ENCODE assay signal across 1 cellular context in the genomic region with DNA sequence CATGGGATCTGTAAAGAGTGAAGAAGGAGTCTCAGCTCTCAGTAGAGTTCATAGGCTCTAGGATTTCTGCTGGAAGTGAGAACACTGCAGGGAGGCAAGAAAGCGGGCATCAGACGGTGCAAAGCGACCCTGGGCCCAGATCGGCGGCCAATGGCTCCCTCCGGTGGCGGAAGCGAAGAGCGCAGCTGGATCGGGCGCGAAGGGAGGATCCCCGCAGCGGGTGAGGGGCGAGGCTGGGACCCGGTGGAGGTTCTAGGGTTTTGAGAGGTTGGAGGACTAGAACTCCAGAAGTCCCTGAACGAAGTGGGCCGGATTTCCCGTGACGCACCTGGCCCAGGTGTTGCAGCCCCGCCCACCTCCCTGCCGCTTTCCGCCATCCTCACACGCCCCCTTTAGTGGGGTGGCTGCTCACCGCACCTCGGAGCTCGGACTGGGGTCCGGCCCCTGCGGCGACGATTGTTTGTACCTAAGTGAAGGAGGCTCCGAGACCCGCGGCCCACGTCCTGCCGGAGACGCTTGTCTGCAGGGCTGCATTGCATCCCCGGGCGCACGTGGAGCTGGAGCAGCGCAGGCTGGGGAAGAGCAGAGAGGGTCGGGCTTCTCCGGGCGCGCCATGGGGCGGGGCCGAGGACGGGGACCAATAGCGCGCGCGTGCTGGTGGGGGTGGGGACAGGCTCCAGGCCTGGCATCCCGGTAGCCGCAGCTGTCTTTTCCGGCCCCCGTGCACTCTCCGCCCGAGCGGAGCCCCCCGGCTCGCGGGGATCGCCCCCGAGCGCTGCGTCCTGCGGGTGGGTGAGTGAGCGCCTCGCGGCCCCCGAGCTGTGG.
TF ChIP-seq lines count a peak whose summit lies in the region.

A gene with protein sequence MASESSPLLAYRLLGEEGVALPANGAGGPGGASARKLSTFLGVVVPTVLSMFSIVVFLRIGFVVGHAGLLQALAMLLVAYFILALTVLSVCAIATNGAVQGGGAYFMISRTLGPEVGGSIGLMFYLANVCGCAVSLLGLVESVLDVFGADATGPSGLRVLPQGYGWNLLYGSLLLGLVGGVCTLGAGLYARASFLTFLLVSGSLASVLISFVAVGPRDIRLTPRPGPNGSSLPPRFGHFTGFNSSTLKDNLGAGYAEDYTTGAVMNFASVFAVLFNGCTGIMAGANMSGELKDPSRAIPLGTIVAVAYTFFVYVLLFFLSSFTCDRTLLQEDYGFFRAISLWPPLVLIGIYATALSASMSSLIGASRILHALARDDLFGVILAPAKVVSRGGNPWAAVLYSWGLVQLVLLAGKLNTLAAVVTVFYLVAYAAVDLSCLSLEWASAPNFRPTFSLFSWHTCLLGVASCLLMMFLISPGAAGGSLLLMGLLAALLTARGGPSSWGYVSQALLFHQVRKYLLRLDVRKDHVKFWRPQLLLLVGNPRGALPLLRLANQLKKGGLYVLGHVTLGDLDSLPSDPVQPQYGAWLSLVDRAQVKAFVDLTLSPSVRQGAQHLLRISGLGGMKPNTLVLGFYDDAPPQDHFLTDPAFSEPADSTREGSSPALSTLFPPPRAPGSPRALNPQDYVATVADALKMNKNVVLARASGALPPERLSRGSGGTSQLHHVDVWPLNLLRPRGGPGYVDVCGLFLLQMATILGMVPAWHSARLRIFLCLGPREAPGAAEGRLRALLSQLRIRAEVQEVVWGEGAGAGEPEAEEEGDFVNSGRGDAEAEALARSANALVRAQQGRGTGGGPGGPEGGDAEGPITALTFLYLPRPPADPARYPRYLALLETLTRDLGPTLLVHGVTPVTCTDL (plus strand): TSS at position 666 of the 825 bp plus-strand sequence. CDS start 1,485 bp downstream, outside the sequence.

TF ChIP-seq in HepG2, 621 proteins besides CTCF, POLR2A, EP300 and RAD21 (continued from another document and continues in another):
- TF ChIP-seq, protein P1, sequence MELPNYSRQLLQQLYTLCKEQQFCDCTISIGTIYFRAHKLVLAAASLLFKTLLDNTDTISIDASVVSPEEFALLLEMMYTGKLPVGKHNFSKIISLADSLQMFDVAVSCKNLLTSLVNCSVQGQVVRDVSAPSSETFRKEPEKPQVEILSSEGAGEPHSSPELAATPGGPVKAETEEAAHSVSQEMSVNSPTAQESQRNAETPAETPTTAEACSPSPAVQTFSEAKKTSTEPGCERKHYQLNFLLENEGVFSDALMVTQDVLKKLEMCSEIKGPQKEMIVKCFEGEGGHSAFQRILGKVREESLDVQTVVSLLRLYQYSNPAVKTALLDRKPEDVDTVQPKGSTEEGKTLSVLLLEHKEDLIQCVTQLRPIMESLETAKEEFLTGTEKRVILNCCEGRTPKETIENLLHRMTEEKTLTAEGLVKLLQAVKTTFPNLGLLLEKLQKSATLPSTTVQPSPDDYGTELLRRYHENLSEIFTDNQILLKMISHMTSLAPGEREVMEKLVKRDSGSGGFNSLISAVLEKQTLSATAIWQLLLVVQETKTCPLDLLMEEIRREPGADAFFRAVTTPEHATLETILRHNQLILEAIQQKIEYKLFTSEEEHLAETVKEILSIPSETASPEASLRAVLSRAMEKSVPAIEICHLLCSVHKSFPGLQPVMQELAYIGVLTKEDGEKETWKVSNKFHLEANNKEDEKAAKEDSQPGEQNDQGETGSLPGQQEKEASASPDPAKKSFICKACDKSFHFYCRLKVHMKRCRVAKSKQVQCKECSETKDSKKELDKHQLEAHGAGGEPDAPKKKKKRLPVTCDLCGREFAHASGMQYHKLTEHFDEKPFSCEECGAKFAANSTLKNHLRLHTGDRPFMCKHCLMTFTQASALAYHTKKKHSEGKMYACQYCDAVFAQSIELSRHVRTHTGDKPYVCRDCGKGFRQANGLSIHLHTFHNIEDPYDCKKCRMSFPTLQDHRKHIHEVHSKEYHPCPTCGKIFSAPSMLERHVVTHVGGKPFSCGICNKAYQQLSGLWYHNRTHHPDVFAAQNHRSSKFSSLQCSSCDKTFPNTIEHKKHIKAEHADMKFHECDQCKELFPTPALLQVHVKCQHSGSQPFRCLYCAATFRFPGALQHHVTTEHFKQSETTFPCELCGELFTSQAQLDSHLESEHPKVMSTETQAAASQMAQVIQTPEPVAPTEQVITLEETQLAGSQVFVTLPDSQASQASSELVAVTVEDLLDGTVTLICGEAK (IDR thresholded peaks at IDR 0.05), result no peak
- TF ChIP-seq, protein P1 (CRISPR knock-in tag; IDR thresholded peaks at IDR 0.05), result no peak
- TF ChIP-seq, protein P2, sequence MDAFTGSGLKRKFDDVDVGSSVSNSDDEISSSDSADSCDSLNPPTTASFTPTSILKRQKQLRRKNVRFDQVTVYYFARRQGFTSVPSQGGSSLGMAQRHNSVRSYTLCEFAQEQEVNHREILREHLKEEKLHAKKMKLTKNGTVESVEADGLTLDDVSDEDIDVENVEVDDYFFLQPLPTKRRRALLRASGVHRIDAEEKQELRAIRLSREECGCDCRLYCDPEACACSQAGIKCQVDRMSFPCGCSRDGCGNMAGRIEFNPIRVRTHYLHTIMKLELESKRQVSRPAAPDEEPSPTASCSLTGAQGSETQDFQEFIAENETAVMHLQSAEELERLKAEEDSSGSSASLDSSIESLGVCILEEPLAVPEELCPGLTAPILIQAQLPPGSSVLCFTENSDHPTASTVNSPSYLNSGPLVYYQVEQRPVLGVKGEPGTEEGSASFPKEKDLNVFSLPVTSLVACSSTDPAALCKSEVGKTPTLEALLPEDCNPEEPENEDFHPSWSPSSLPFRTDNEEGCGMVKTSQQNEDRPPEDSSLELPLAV (CRISPR knock-in tag; conservative IDR thresholded peaks at IDR 0.05; ENCODE audit: low read depth), result no peak
- TF ChIP-seq, protein P3, sequence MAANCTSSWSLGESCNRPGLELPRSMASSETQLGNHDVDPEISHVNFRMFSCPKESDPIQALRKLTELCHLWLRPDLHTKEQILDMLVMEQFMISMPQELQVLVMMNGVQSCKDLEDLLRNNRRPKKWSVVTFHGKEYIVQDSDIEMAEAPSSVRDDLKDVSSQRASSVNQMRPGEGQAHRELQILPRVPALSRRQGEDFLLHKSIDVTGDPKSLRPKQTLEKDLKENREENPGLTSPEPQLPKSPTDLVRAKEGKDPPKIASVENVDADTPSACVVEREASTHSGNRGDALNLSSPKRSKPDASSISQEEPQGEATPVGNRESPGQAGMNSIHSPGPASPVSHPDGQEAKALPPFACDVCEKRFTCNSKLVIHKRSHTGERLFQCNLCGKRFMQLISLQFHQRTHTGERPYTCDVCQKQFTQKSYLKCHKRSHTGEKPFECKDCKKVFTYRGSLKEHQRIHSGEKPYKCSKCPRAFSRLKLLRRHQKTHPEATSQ (CRISPR knock-in tag; IDR thresholded peaks at IDR 0.05; ENCODE audit: borderline replicate concordance), result no peak
- TF ChIP-seq ZNF619 (CRISPR knock-in tag; IDR thresholded peaks at IDR 0.05), result peak; percentile 62; the same call in 1 of the 2 replicates
- TF ChIP-seq TGIF2 (CRISPR knock-in tag; IDR thresholded peaks at IDR 0.05), result peak; percentile 82; the same call in 1 of the 2 replicates
- no peak for TF ChIP-seq ATM (IDR thresholded peaks at IDR 0.05; ENCODE audit: borderline replicate concordance)
- no peak for TF ChIP-seq SMAD3 (CRISPR knock-in tag; IDR thresholded peaks at IDR 0.05)
- no peak for TF ChIP-seq ZNF7 (CRISPR knock-in tag; IDR thresholded peaks at IDR 0.05)
- TF ChIP-seq ZNF780A (CRISPR knock-in tag; IDR thresholded peaks at IDR 0.05), result no peak
- no peak; the same call in 1 of the 2 replicates for TF ChIP-seq ZNF598 (CRISPR knock-in tag; IDR thresholded peaks at IDR 0.05; ENCODE audit: borderline replicate concordance)
- TF ChIP-seq ZNF615 (CRISPR knock-in tag; IDR thresholded peaks at IDR 0.05; ENCODE audit: borderline replicate concordance), result no peak
- TF ChIP-seq ZNF121 (CRISPR knock-in tag; IDR thresholded peaks at IDR 0.05), result 0 out of 2 replicates have a peak, but pooled peaks have one; percentile 22
- TF ChIP-seq PREB (CRISPR knock-in tag; IDR thresholded peaks at IDR 0.05), result no peak
- no peak for TF ChIP-seq ZNF451 (CRISPR knock-in tag; IDR thresholded peaks at IDR 0.05)
- TF ChIP-seq, protein P4, sequence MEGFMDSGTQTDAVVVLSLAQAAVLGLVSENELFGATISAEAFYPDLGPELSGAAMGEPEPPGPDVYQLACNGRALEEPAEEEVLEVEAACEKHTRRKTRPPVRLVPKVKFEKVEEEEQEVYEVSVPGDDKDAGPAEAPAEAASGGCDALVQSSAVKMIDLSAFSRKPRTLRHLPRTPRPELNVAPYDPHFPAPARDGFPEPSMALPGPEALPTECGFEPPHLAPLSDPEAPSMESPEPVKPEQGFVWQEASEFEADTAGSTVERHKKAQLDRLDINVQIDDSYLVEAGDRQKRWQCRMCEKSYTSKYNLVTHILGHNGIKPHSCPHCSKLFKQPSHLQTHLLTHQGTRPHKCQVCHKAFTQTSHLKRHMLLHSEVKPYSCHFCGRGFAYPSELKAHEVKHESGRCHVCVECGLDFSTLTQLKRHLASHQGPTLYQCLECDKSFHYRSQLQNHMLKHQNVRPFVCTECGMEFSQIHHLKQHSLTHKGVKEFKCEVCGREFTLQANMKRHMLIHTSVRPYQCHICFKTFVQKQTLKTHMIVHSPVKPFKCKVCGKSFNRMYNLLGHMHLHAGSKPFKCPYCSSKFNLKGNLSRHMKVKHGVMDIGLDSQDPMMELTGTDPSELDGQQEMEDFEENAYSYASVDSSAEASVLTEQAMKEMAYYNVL (CRISPR knock-in tag; IDR thresholded peaks at IDR 0.05; ENCODE audit: borderline replicate concordance), result no peak
- TF ChIP-seq ELK4 (CRISPR knock-in tag; IDR thresholded peaks at IDR 0.05; ENCODE audit: borderline replicate concordance), result no peak
- no peak for TF ChIP-seq ZNF460 (CRISPR knock-in tag; IDR thresholded peaks at IDR 0.05; ENCODE audit: borderline replicate concordance)
- TF ChIP-seq CCAR2 (optimal IDR thresholded peaks at IDR 0.05; ENCODE audit: low read depth, low read length), result no peak
- TF ChIP-seq ZFP90 (CRISPR knock-in tag; IDR thresholded peaks at IDR 0.05; ENCODE audit: borderline replicate concordance), result peak; percentile 82; the same call in 1 of the 2 replicates
- TF ChIP-seq FOXK2 (IDR thresholded peaks at IDR 0.05), result no peak
- no peak for TF ChIP-seq RFX3 (CRISPR knock-in tag; IDR thresholded peaks at IDR 0.05)
- TF ChIP-seq MYNN (CRISPR knock-in tag; IDR thresholded peaks at IDR 0.05; ENCODE audit: low read depth), result 0 out of 2 replicates have a peak, but pooled peaks have one; percentile 61
- TF ChIP-seq, protein P5, sequence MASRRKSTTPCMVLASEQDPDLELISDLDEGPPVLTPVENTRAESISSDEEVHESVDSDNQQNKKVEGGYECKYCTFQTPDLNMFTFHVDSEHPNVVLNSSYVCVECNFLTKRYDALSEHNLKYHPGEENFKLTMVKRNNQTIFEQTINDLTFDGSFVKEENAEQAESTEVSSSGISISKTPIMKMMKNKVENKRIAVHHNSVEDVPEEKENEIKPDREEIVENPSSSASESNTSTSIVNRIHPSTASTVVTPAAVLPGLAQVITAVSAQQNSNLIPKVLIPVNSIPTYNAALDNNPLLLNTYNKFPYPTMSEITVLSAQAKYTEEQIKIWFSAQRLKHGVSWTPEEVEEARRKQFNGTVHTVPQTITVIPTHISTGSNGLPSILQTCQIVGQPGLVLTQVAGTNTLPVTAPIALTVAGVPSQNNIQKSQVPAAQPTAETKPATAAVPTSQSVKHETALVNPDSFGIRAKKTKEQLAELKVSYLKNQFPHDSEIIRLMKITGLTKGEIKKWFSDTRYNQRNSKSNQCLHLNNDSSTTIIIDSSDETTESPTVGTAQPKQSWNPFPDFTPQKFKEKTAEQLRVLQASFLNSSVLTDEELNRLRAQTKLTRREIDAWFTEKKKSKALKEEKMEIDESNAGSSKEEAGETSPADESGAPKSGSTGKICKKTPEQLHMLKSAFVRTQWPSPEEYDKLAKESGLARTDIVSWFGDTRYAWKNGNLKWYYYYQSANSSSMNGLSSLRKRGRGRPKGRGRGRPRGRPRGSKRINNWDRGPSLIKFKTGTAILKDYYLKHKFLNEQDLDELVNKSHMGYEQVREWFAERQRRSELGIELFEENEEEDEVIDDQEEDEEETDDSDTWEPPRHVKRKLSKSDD (CRISPR knock-in tag; IDR thresholded peaks at IDR 0.05; ENCODE audit: low read depth), result 0 out of 2 replicates have a peak, but pooled peaks have one; percentile 26
- TF ChIP-seq DPF2 (CRISPR knock-in tag; IDR thresholded peaks at IDR 0.05; ENCODE audit: borderline replicate concordance, low read depth), result no peak
- no peak for TF ChIP-seq ZNF234 (CRISPR knock-in tag; conservative IDR thresholded peaks at IDR 0.05)
- peak; percentile 48; the same call in 1 of the 2 replicates for TF ChIP-seq DR1 (CRISPR knock-in tag; IDR thresholded peaks at IDR 0.05)
